19 cellular contexts compared by ENCODE assay signal in the genomic region with DNA sequence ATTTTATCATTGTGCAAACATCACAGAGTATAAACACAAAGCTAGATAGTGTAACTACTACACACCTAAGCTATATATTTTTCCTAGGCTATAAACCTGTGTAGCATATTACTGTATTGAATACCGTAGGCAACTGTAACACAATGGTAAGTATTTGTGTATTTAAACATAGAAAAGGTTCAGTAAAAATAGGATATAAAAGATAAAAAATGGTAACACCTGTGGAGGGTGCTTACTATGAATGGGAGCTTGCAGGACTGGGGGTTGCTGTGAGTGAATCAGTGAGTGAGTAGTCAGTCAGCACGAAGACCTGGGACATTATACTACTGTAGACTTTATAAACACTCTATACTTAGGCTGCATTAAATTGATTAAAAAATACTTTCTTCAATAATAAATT. TPM values are rescaled to one million over a fixed set of nuclear protein-coding genes. Genes with fewer than 3 reads are reported as not detected.
DNase-seq lines count a peak whose midpoint lies in the region; ATAC-seq and TF ChIP-seq lines count a peak whose summit lies in the region.
"Had no signal": no experiment of that assay in that cellular context is flagged by ENCODE, and none has a peak within 500 bp of the region (broad histone marks: within the 10 kb centered on the region; RNA-seq: fewer than 3 reads in every experiment).

No MANE protein-coding gene starts in this region.

- H3K4me2 ChIP-seq in DND-41 (ENCODE audit: insufficient read depth, low read length): peak overlapping the region; percentile 75
- peak overlapping the region; percentile 84 for H3K4me2 ChIP-seq in Loucy (ENCODE audit: low read depth, low read length, poor library complexity, severe bottlenecking)
- H3K4me2 ChIP-seq in neural progenitor cell: peak overlapping the region; percentile 90
- H3K4me2 ChIP-seq in osteoblast (ENCODE audit: insufficient read depth, low read length): no peak overlapping the region

- H3K4me3 ChIP-seq in DND-41 (ENCODE audit: low read depth in 1 of 2, low read length in 2 of 2) (peak overlapping the region in 1 of 2 experiments; percentile 63; a peak in 2 of 4 replicates), Loucy (ENCODE audit: low read length, poor library complexity, severe bottlenecking) (peak overlapping the region; percentile 99), neural progenitor cell (peak overlapping the region; percentile 73), osteoblast (ENCODE audit: insufficient read depth, low read length) (no peak overlapping the region)
- H3K4me3 ChIP-seq: Peyer's patch had no signal

- H3K9ac ChIP-seq in DND-41 (ENCODE audit: low read depth, low read length) (peak overlapping the region; percentile 29), Loucy (ENCODE audit: low read depth, low read length, poor library complexity, severe bottlenecking) (peak overlapping the region; percentile 34), neural progenitor cell (no peak overlapping the region)

- H3K27ac ChIP-seq in DND-41 (ENCODE audit: low read length) (peak overlapping the region; percentile 23; the same call in 1 of the 2 replicates), neural progenitor cell (no peak overlapping the region), osteoblast (ENCODE audit: low read depth, low read length) (no peak overlapping the region)
- H3K27ac ChIP-seq: Peyer's patch had no signal

- peaks cover 23% of the 10 kb centered on the region for H3K4me1 Mint-ChIP-seq in neural progenitor cell

- H3K9me3 ChIP-seq in DND-41 (ENCODE audit: insufficient read depth, low read length, severe bottlenecking): no peaks in the 10 kb centered on the region
- H3K9me3 ChIP-seq in Loucy (ENCODE audit: insufficient read depth, low read depth, low read length): no peaks in the 10 kb centered on the region
- no peaks in the 10 kb centered on the region for H3K9me3 ChIP-seq in neural progenitor cell (ENCODE audit: low read depth)
- H3K9me3 ChIP-seq in osteoblast (ENCODE audit: low read depth, low read length): no peaks in the 10 kb centered on the region
- H3K9me3 ChIP-seq: Peyer's patch had no signal

- no peak for ATAC-seq in DND-41 (ENCODE audit: insufficient read depth, low read depth)
- ATAC-seq: CD8-positive, alpha-beta T cell; SK-N-SH treated with all-trans-retinoic acid at 6 μM for 48 hours had no signal

- H3F3A ChIP-seq in Loucy (ENCODE audit: low read depth) (no peaks in the 10 kb centered on the region), neural progenitor cell (ENCODE audit: low read depth) (peaks cover 2% of the 10 kb centered on the region)

- H3K36me3 ChIP-seq in DND-41 (ENCODE audit: insufficient read depth, low read length) (peaks cover 58% of the 10 kb centered on the region), Loucy (ENCODE audit: insufficient read depth, low read length) (peaks cover 10% of the 10 kb centered on the region; the same call in 1 of the 2 replicates), neural progenitor cell (peaks cover 3% of the 10 kb centered on the region), osteoblast (ENCODE audit: insufficient read depth, low read length) (no peaks in the 10 kb centered on the region)
- H3K36me3 ChIP-seq: Peyer's patch had no signal

- H3K79me2 ChIP-seq in DND-41 (ENCODE audit: insufficient read depth, low read length) (peaks cover 95% of the 10 kb centered on the region), Loucy (ENCODE audit: insufficient read depth, low read length) (peaks cover 92% of the 10 kb centered on the region), neural progenitor cell (ENCODE audit: low read depth) (peaks cover 92% of the 10 kb centered on the region), osteoblast (ENCODE audit: insufficient read depth, low read length) (peaks cover 68% of the 10 kb centered on the region)

- TF ChIP-seq CTCF in DND-41 (IDR thresholded peaks at IDR 0.05; ENCODE audit: borderline replicate concordance, extremely low read depth, low read length, poor library complexity, severe bottlenecking) (no peak), Loucy (conservative IDR thresholded peaks at IDR 0.05; ENCODE audit: low read length) (no peak), neural progenitor cell (IDR thresholded peaks at IDR 0.05) (no peak), osteoblast (IDR thresholded peaks at IDR 0.05; ENCODE audit: extremely low read depth, low read depth, low read length) (no peak)

- H3K4me1 ChIP-seq in DND-41 (ENCODE audit: insufficient read depth, low read length) (peaks cover 63% of the 10 kb centered on the region), Loucy (ENCODE audit: insufficient read depth, low read length, poor library complexity, severe bottlenecking) (peaks cover 46% of the 10 kb centered on the region), neural progenitor cell (peaks cover 23% of the 10 kb centered on the region), osteoblast (ENCODE audit: insufficient read depth, low read length) (peaks cover 41% of the 10 kb centered on the region)

- no peak overlapping the region for H3K27ac Mint-ChIP-seq in neural progenitor cell
- H3K27ac Mint-ChIP-seq: B cell; CD8-positive, alpha-beta T cell had no signal

- H3K27me3 ChIP-seq in DND-41 (ENCODE audit: insufficient read depth, low read length, poor library complexity) (no peaks in the 10 kb centered on the region), Loucy (ENCODE audit: insufficient read depth, low read length, poor library complexity, severe bottlenecking) (no peaks in the 10 kb centered on the region), neural progenitor cell (no peaks in the 10 kb centered on the region), osteoblast (ENCODE audit: insufficient read depth, low read length) (no peaks in the 10 kb centered on the region)
- H3K27me3 ChIP-seq: Peyer's patch had no signal

- H3K4me3 Mint-ChIP-seq in neural progenitor cell: no peak overlapping the region
- H3K4me3 Mint-ChIP-seq: CD8-positive, alpha-beta T cell; HFFc6 had no signal

- H4K20me1 ChIP-seq in DND-41 (ENCODE audit: insufficient read depth, low read length) (peaks cover 57% of the 10 kb centered on the region; the same call in 1 of the 2 replicates), Loucy (ENCODE audit: insufficient read depth, low read length, poor library complexity, severe bottlenecking) (peaks cover 75% of the 10 kb centered on the region), neural progenitor cell (ENCODE audit: low read depth) (peaks cover 53% of the 10 kb centered on the region), osteoblast (ENCODE audit: insufficient read depth, low read length) (no peaks in the 10 kb centered on the region)

- H3K27me3 Mint-ChIP-seq in neural progenitor cell (ENCODE audit: insufficient read depth, low read depth): no peaks in the 10 kb centered on the region
- H3K27me3 Mint-ChIP-seq: B cell had no signal

- no peaks in the 10 kb centered on the region for H3K9me2 ChIP-seq in Loucy (replicated peaks; ENCODE audit: low read depth, low read length)

- H2AFZ ChIP-seq in DND-41 (ENCODE audit: low read depth, low read length) (no peak overlapping the region), Loucy (ENCODE audit: low read length) (no peak overlapping the region), neural progenitor cell (replicated peaks) (no peak overlapping the region), osteoblast (ENCODE audit: low read length) (no peak overlapping the region)

- peaks cover 3% of the 10 kb centered on the region for H3K9me3 Mint-ChIP-seq in neural progenitor cell
- H3K9me3 Mint-ChIP-seq: CD8-positive, alpha-beta T cell; HFFc6 had no signal

- no peak for DNase-seq in DND-41
- DNase-seq in RKO (ENCODE audit: low spot score): peak; percentile 26
- DNase-seq in neural progenitor cell (ENCODE audit: low spot score): no peak
- no peak for DNase-seq in NCI-H510A treated with DMSO at 0.1 percent for 48 hours (lab: John Stamatoyannopoulos, UW)
- no peak for DNase-seq in osteoblast (ENCODE audit: insufficient read length, low spot score, missing footprints)
- no peak for DNase-seq in stimulated activated CD4-positive, alpha-beta T cell treated with anti-CD3 and anti-CD28 coated beads, Interleukin-4, amount 100 ng/mL, for 4 hours
- DNase-seq: CD8-positive, alpha-beta T cell; DMS79 treated with DMSO at 0.1 percent for 48 hours; GF-D8; HFFc6; Kasumi-1; NCI-H1436 treated with DMSO at 0.1 percent for 48 hours; NCI-H2029 treated with DMSO at 0.1 percent for 48 hours; NCI-H774; Peyer's patch; SHP77 had no signal

- peaks cover 40% of the 10 kb centered on the region for H3K36me3 Mint-ChIP-seq in neural progenitor cell

RNA-seq across cellular contexts. Expression of a gene that starts 4.1 kb away (rescaled TPM):
- total RNA-seq in neural progenitor cell (ENCODE audit: low replicate concordance) (62.4 and 76.6 TPM in 2 replicates), osteoblast (2.9 and 3.2 TPM in 2 replicates)

RNA-seq across cellular contexts. Expression of a gene that starts 4.3 kb away (rescaled TPM):
- total RNA-seq in neural progenitor cell (ENCODE audit: low replicate concordance) (17.1 and 20.7 TPM in 2 replicates), osteoblast (20.3 and 21.5 TPM in 2 replicates)

Comparison
In these comparisons a context has a peak if more than half of its experiments do, and no peak if none do; other contexts are left out.
1. RNA of a gene that starts 4.1 kb away (total RNA-seq): 62.4 to 76.6 TPM in neural progenitor cell; 2.9 to 3.2 TPM in osteoblast; every median in the first group is over 10 times any median in the second.